In the genomic region with DNA sequence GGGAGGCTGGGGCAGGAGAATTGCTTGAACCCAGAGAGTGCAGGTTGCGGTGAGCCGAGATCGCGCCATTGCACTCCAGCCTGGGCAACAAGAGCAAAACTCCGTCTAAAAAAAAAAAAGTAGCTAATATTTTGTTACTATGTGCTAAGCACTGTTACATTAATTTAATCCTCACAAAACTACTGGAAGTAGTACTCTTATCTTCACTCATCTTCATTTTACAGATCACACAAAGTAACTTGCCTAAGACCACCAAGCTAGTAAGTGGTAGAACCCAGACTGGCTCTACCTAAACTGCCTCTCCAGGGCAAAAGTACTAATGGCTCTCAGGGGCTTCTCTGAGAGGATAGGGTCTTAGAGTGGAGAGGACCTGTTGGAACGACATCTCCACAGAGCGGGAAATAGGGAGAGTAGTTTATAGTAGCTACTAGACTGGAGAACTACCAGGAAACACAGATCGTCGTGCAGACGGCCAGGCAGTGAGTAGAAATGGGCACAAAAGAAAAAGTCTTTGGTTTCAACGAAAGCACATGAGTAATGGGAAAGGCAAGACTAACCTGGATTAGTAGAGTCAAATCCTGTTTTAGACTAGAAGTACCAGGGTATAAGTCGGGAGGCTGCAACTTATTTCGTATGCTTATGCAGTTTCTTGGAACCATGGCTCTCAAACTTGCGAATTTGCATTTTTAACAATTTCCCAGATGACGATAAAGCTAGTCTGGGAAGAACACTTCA, we compare ENCODE assay signal across 8 cellular contexts. TPM values are rescaled to one million over a fixed set of nuclear protein-coding genes. Genes with fewer than 3 reads are reported as not detected.
A peak's percentile ranks its signal among the peaks of the same experiment; 100 is the strongest.
DNase-seq lines count a peak whose midpoint lies in the region; ATAC-seq, FAIRE-seq and TF ChIP-seq lines count a peak whose summit lies in the region.

No MANE protein-coding gene starts in this region.

- no peaks in the 10 kb centered on the region for H3K27me3 ChIP-seq in right atrium auricular region
- H3K27me3 ChIP-seq in mesendoderm (ENCODE audit: insufficient read depth, low read length, poor library complexity) = no peaks in the 10 kb centered on the region
- H3K27me3 ChIP-seq in vagina = no peaks in the 10 kb centered on the region

- no peak overlapping the region for H2BK15ac ChIP-seq in mesendoderm (replicated peaks; ENCODE audit: low read depth)

- no peak overlapping the region for H4K8ac ChIP-seq in mesendoderm (ENCODE audit: low read depth, low read length)

- H3K27ac ChIP-seq in right atrium auricular region (peak overlapping the region; percentile 93 to 96), mesendoderm (ENCODE audit: low read depth, low read length) (no peak overlapping the region), vagina (peak overlapping the region; percentile 91)

- H3K79me2 ChIP-seq in mesendoderm (ENCODE audit: control insufficient read depth, insufficient read depth, low read length) = no peaks in the 10 kb centered on the region

- DNase-seq in right atrium auricular region (ENCODE audit: low spot score) (no peak), Right ventricle myocardium inferior (ENCODE audit: missing footprints) (no peak), astrocyte of the cerebellum (ENCODE audit: low read depth) (no peak), mesendoderm (no peak), vagina (ENCODE audit: extremely low spot score in 2 of 2) (no peak), GM12892 (ENCODE audit: insufficient read length) (no peak), SW 1271 (lab: John Stamatoyannopoulos, UW) (no peak)

- in situ Hi-C loops in astrocyte of the cerebellum (cut with HindIII; ENCODE audit: low sequenced_read_pairs) = no loop called here

- H3K9ac ChIP-seq in mesendoderm (ENCODE audit: low read length) = peak overlapping the region; percentile 92

- WGBS in mesendoderm (ENCODE audit: extremely low coverage, insufficient coverage, low lambda C conversion rate) = no CpG with 5 or more reads among the region's 15 CpGs

- no peak for FAIRE-seq in GM12892 (lab: Jason Lieb, UNC)

- ATAC-seq in Right ventricle myocardium inferior = no peak
- ATAC-seq in GM21576 (IDR thresholded peaks at IDR 0.05; ENCODE audit: unreplicated experiment) = no peak

- peak overlapping the region; percentile 38 for H3K4me2 ChIP-seq in mesendoderm (ENCODE audit: low read length)

- H3K4me1 ChIP-seq in right atrium auricular region (peaks cover 0 to 33% of the 10 kb centered on the region in 2 donors), mesendoderm (ENCODE audit: control insufficient read depth, low read depth, low read length) (peaks cover 4% of the 10 kb centered on the region), vagina (peaks cover 46% of the 10 kb centered on the region)

- no peak overlapping the region for H2AK5ac ChIP-seq in mesendoderm (ENCODE audit: low read length)

- peaks cover 2% of the 10 kb centered on the region for H3K79me1 ChIP-seq in mesendoderm (ENCODE audit: low read length)

- peak overlapping the region; percentile 42 for H3K56ac ChIP-seq in mesendoderm (ENCODE audit: low read length)

- H2BK120ac ChIP-seq in mesendoderm (ENCODE audit: low read depth, low read length) = no peak overlapping the region

- intact Hi-C loops in Right ventricle myocardium inferior (cut with DNase I) = loop anchor here (5.0 kb wide), 1 partner anchor 150 kb away; a partner anchor contains a TSS
- intact Hi-C loops in vagina (cut with DNase I) = no loop called here

- no peak for TF ChIP-seq CTCF in right atrium auricular region (IDR thresholded peaks at IDR 0.05)
- no peak for TF ChIP-seq CTCF in astrocyte of the cerebellum (IDR thresholded peaks at IDR 0.05; ENCODE audit: low read depth, low read length, missing control alignments)
- no peak for TF ChIP-seq CTCF in vagina (IDR thresholded peaks at IDR 0.05)

- no peak overlapping the region for H2BK5ac ChIP-seq in mesendoderm (ENCODE audit: low read length)

- no peak overlapping the region for H3K4ac ChIP-seq in mesendoderm (ENCODE audit: low read depth, low read length)

- no peak overlapping the region for H3K23ac ChIP-seq in mesendoderm (ENCODE audit: low read length)

- H3K18ac ChIP-seq in mesendoderm (ENCODE audit: low read length) = no peak overlapping the region

- H4K5ac ChIP-seq in mesendoderm (ENCODE audit: low read length) = no peak overlapping the region

- H3K9me3 ChIP-seq in right atrium auricular region (no peaks in the 10 kb centered on the region), vagina (no peaks in the 10 kb centered on the region)

- H3K36me3 ChIP-seq in right atrium auricular region (peaks cover 3% of the 10 kb centered on the region), mesendoderm (ENCODE audit: control insufficient read depth, insufficient read depth, low read length) (no peaks in the 10 kb centered on the region), vagina (no peaks in the 10 kb centered on the region)

- TF ChIP-seq POLR2A in vagina (IDR thresholded peaks at IDR 0.05) = no peak
- TF ChIP-seq POLR2A in GM12892 (IDR thresholded peaks at IDR 0.05; ENCODE audit: low read depth, low read length) = no peak

- peak overlapping the region; percentile 78 to 84 for H3K4me3 ChIP-seq in right atrium auricular region
- H3K4me3 ChIP-seq in astrocyte of the cerebellum (ENCODE audit: low read depth, low read length) = peak overlapping the region; percentile 71
- no peak overlapping the region for H3K4me3 ChIP-seq in mesendoderm (ENCODE audit: low read length)
- H3K4me3 ChIP-seq in vagina = peak overlapping the region; percentile 68 to 95

RNA-seq across cellular contexts. Expression of a gene that starts 1.4 kb away (rescaled TPM):
- total RNA-seq in right atrium auricular region = 10 to 100 TPM; 19.7 to 20.5 TPM
- 27.6 TPM for total RNA-seq in Right ventricle myocardium inferior
- 13.3 TPM for polyA plus RNA-seq in mesendoderm (2013, experiment 1 of 2)
- polyA plus RNA-seq in mesendoderm (2013, experiment 2 of 2) = 12.5 TPM
- 28.0 TPM for total RNA-seq in vagina
- 18.0 TPM for polyA plus RNA-seq in GM12892 (2012; ENCODE audit: missing spikeins)
